25 cellular contexts compared by ENCODE assay signal in genomic region chr10:130464426-130464825, GRCh38.
"Had no signal": no experiment of that assay in that cellular context is flagged by ENCODE, and none has a peak within 500 bp of the region (broad histone marks: within the 10 kb centered on the region; RNA-seq: fewer than 3 reads in every experiment).

No MANE protein-coding gene starts in this region.

- H3K4me3 ChIP-seq: breast epithelium, colonic mucosa, heart left ventricle, stomach, suprapubic skin, transverse colon had no signal

- H3K36me3 Mint-ChIP-seq: activated naive CD8-positive, alpha-beta T cell treated with anti-CD3 and anti-CD28 coated beads, Interleukin-2, amount 10 ng/mL, durations not matched to agents 7 days and 5 days; memory B cell; stimulated activated memory B cell treated with anti-CD40 and anti-IgM and Interleukin-4, amounts not matched to agents 10 μg/mL and 1 μg/mL and 100 μg/mL, for 72 hours had no signal

- DNase-seq: activated B cell treated with CpG ODN at 0.5 μM for 24 hours; activated CD4-positive, alpha-beta T cell treated with anti-CD3 and anti-CD28 coated beads for 36 hours; activated CD4-positive, alpha-beta T cell treated with anti-CD3 and anti-CD28 coated beads, Interleukin-2, amount 50 U/mL, for 4 hours; activated naive CD4-positive, alpha-beta T cell treated with Interleukin-2 at 50 U/mL for 16 hours; activated naive CD8-positive, alpha-beta T cell treated with anti-CD3 and anti-CD28 coated beads, Interleukin-2, amount 10 ng/mL, durations not matched to agents 7 days and 5 days; activated T-cell treated with anti-CD3 and anti-CD28 coated beads for 4 hours; amniotic stem cell; colonic mucosa; heart left ventricle; left cardiac atrium; small intestine; stimulated activated CD4-positive, alpha-beta T cell treated with anti-CD3 and anti-CD28 coated beads, Interleukin-2, amount 100 ng/mL, for 24 hours; stomach; T1000; transverse colon had no signal

- H3K27me3 ChIP-seq: breast epithelium, colonic mucosa, heart left ventricle, neutrophil, stomach, suprapubic skin, transverse colon had no signal

- H3K4me3 Mint-ChIP-seq: activated B cell treated with CpG ODN at 0.5 μM for 24 hours; activated CD4-positive, alpha-beta T cell treated with anti-CD3 and anti-CD28 coated beads for 36 hours; activated naive CD8-positive, alpha-beta T cell treated with anti-CD3 and anti-CD28 coated beads, Interleukin-2, amount 10 ng/mL, durations not matched to agents 7 days and 5 days; endodermal cell; memory B cell; nephron; stimulated activated memory B cell treated with anti-CD40 and anti-IgM and Interleukin-4, amounts not matched to agents 10 μg/mL and 1 μg/mL and 100 μg/mL, for 72 hours; T-helper 1 cell treated with Interleukin-12 subunit alpha and Interleukin-12 subunit beta and Interleukin-4 antibody, amounts not matched to agents 30 μg/mL and 1 μg/mL, for 36 hours had no signal

- H3K9me3 ChIP-seq: neutrophil, transverse colon had no signal

- H3K27ac Mint-ChIP-seq: activated B cell treated with CpG ODN at 0.5 μM for 24 hours; activated CD4-positive, alpha-beta T cell treated with anti-CD3 and anti-CD28 coated beads for 36 hours; endodermal cell; memory B cell; nephron; stimulated activated memory B cell treated with anti-CD40 and anti-IgM and Interleukin-4, amounts not matched to agents 10 μg/mL and 1 μg/mL and 100 μg/mL, for 72 hours; T-helper 1 cell treated with Interleukin-12 subunit alpha and Interleukin-12 subunit beta and Interleukin-4 antibody, amounts not matched to agents 30 μg/mL and 1 μg/mL, for 36 hours had no signal

- H3K9me3 Mint-ChIP-seq: T-helper 1 cell treated with Interleukin-12 subunit alpha and Interleukin-12 subunit beta and Interleukin-4 antibody, amounts not matched to agents 30 μg/mL and 1 μg/mL, for 36 hours had no signal

- H3K4me1 ChIP-seq: breast epithelium, colonic mucosa, heart left ventricle, parathyroid adenoma, stomach, suprapubic skin, transverse colon had no signal

- ATAC-seq: activated CD4-positive, alpha-beta T cell treated with anti-CD3 and anti-CD28 coated beads for 36 hours; heart left ventricle; left cardiac atrium; sciatic nerve had no signal

- H3K27me3 Mint-ChIP-seq: activated B cell treated with CpG ODN at 0.5 μM for 24 hours; activated CD4-positive, alpha-beta T cell treated with anti-CD3 and anti-CD28 coated beads for 36 hours; memory B cell; stimulated activated memory B cell treated with anti-CD40 and anti-IgM and Interleukin-4, amounts not matched to agents 10 μg/mL and 1 μg/mL and 100 μg/mL, for 72 hours had no signal

- H3K4me1 Mint-ChIP-seq: activated B cell treated with CpG ODN at 0.5 μM for 24 hours; activated CD4-positive, alpha-beta T cell treated with anti-CD3 and anti-CD28 coated beads for 36 hours; activated naive CD8-positive, alpha-beta T cell treated with anti-CD3 and anti-CD28 coated beads, Interleukin-2, amount 10 ng/mL, durations not matched to agents 7 days and 5 days; endodermal cell; memory B cell; nephron; stimulated activated memory B cell treated with anti-CD40 and anti-IgM and Interleukin-4, amounts not matched to agents 10 μg/mL and 1 μg/mL and 100 μg/mL, for 72 hours had no signal

- H3K36me3 ChIP-seq: breast epithelium, colonic mucosa, heart left ventricle, neutrophil, stomach, suprapubic skin, transverse colon had no signal

- H3K27ac ChIP-seq: breast epithelium, colonic mucosa, heart left ventricle, neutrophil, parathyroid adenoma, stomach, suprapubic skin, transverse colon had no signal
